ENCODE assay signal across 19 cellular contexts in genomic region chr6:98516869-98517268, GRCh38.
"Had no signal": no experiment of that assay in that cellular context is flagged by ENCODE, and none has a peak within 500 bp of the region (broad histone marks: within the 10 kb centered on the region; RNA-seq: fewer than 3 reads in every experiment).

No MANE protein-coding gene starts in this region.

- H3K4me1 Mint-ChIP-seq: natural killer cell; stimulated activated naive B cell treated with anti-CD40 and anti-IgM and Interleukin-4, amounts not matched to agents 10 μg/mL and 1 μg/mL and 100 μg/mL, for 72 hours; stimulated activated naive CD8-positive, alpha-beta T cell treated with anti-CD3 and anti-CD28 coated beads, Interleukin-15, amount 100 ng/mL, for 72 hours had no signal

- H3K27ac Mint-ChIP-seq: natural killer cell; stimulated activated naive B cell treated with anti-CD40 and anti-IgM and Interleukin-4, amounts not matched to agents 10 μg/mL and 1 μg/mL and 100 μg/mL, for 72 hours; stimulated activated naive CD8-positive, alpha-beta T cell treated with anti-CD3 and anti-CD28 coated beads, Interleukin-15, amount 100 ng/mL, for 72 hours had no signal

- H3K4me1 ChIP-seq: heart right ventricle, psoas muscle, right atrium auricular region, sigmoid colon, testis, tibial nerve, upper lobe of right lung had no signal

- H3K9me3 ChIP-seq: neutrophil, right atrium auricular region, sigmoid colon, testis, tibial nerve, upper lobe of right lung had no signal

- H3K27ac ChIP-seq: coronary artery, heart right ventricle, neutrophil, psoas muscle, right atrium auricular region, sigmoid colon, skin epidermis, testis, tibial nerve, upper lobe of right lung had no signal

- DNase-seq: effector CD8-positive, alpha-beta T cell; foreskin melanocyte; heart right ventricle; islet precursor cell; natural killer cell; psoas muscle; sigmoid colon; stimulated activated CD4-positive, alpha-beta T cell treated with anti-CD3 and anti-CD28 coated beads, Interleukin-2, amount 100 ng/mL, for 24 hours; stimulated activated CD4-positive, alpha-beta T cell treated with anti-CD3 and anti-CD28 coated beads, Interleukin-4, amount 100 ng/mL, for 4 hours; stimulated activated naive B cell treated with anti-CD40 and anti-IgM and Interleukin-4, amounts not matched to agents 10 μg/mL and 1 μg/mL and 100 μg/mL, for 72 hours; stimulated activated naive CD8-positive, alpha-beta T cell treated with anti-CD3 and anti-CD28 coated beads, Interleukin-15, amount 100 ng/mL, for 72 hours; testis; upper lobe of right lung had no signal

- ATAC-seq: heart right ventricle; left lobe of liver; natural killer cell; psoas muscle; stimulated activated naive B cell treated with anti-CD40 and anti-IgM and Interleukin-4, amounts not matched to agents 10 μg/mL and 1 μg/mL and 100 μg/mL, for 72 hours; stimulated activated naive CD8-positive, alpha-beta T cell treated with anti-CD3 and anti-CD28 coated beads, Interleukin-15, amount 100 ng/mL, for 72 hours; upper lobe of right lung had no signal

- H3K36me3 Mint-ChIP-seq: natural killer cell; stimulated activated naive B cell treated with anti-CD40 and anti-IgM and Interleukin-4, amounts not matched to agents 10 μg/mL and 1 μg/mL and 100 μg/mL, for 72 hours had no signal

- H3K4me3 Mint-ChIP-seq: natural killer cell; stimulated activated naive B cell treated with anti-CD40 and anti-IgM and Interleukin-4, amounts not matched to agents 10 μg/mL and 1 μg/mL and 100 μg/mL, for 72 hours; stimulated activated naive CD8-positive, alpha-beta T cell treated with anti-CD3 and anti-CD28 coated beads, Interleukin-15, amount 100 ng/mL, for 72 hours had no signal

- H3K27me3 Mint-ChIP-seq: stimulated activated naive B cell treated with anti-CD40 and anti-IgM and Interleukin-4, amounts not matched to agents 10 μg/mL and 1 μg/mL and 100 μg/mL, for 72 hours; stimulated activated naive CD8-positive, alpha-beta T cell treated with anti-CD3 and anti-CD28 coated beads, Interleukin-15, amount 100 ng/mL, for 72 hours had no signal

- H3K27me3 ChIP-seq: heart right ventricle, neutrophil, right atrium auricular region, sigmoid colon, testis, tibial nerve, upper lobe of right lung had no signal

- H3K36me3 ChIP-seq: heart right ventricle, neutrophil, right atrium auricular region, sigmoid colon, tibial nerve, upper lobe of right lung had no signal

- H3K4me3 ChIP-seq: coronary artery, heart right ventricle, psoas muscle, right atrium auricular region, sigmoid colon, skin epidermis, testis, tibial nerve, upper lobe of right lung had no signal
